Comparison of ENCODE assay signal across 8 cellular contexts in genomic region chr13:21849323-21849722, GRCh38.
A peak's percentile ranks its signal among the peaks of the same experiment; 100 is the strongest.
DNase-seq lines count a peak whose midpoint lies in the region; ATAC-seq and TF ChIP-seq lines count a peak whose summit lies in the region.

No MANE protein-coding gene starts in this region.

- H3K27ac Mint-ChIP-seq in activated naive CD4-positive, alpha-beta T cell treated with anti-CD3 and anti-CD28 coated beads, Interleukin-2, amount 10 ng/mL, durations not matched to agents 7 days and 5 days, result no peak overlapping the region

- intact Hi-C loops in left colon (cut with DNase I, micrococcal nuclease), result no loop called here

- POLR2A ChIA-PET in HEK293T (lab: Yijun Ruan, JAX), result no interaction called here

- no peak overlapping the region for H3K4me3 Mint-ChIP-seq in activated naive CD4-positive, alpha-beta T cell treated with anti-CD3 and anti-CD28 coated beads, Interleukin-2, amount 10 ng/mL, durations not matched to agents 7 days and 5 days

- no peaks in the 10 kb centered on the region for H3K36me3 Mint-ChIP-seq in activated naive CD4-positive, alpha-beta T cell treated with anti-CD3 and anti-CD28 coated beads, Interleukin-2, amount 10 ng/mL, durations not matched to agents 7 days and 5 days

- ATAC-seq in left colon (peak; percentile 81), HG03457 (IDR thresholded peaks at IDR 0.05; ENCODE audit: unreplicated experiment) (no peak)

- no peaks in the 10 kb centered on the region for H3K9me3 Mint-ChIP-seq in activated naive CD4-positive, alpha-beta T cell treated with anti-CD3 and anti-CD28 coated beads, Interleukin-2, amount 10 ng/mL, durations not matched to agents 7 days and 5 days

- H3K4me1 Mint-ChIP-seq in activated naive CD4-positive, alpha-beta T cell treated with anti-CD3 and anti-CD28 coated beads, Interleukin-2, amount 10 ng/mL, durations not matched to agents 7 days and 5 days, result no peaks in the 10 kb centered on the region

- no peaks in the 10 kb centered on the region for H3K27me3 Mint-ChIP-seq in activated naive CD4-positive, alpha-beta T cell treated with anti-CD3 and anti-CD28 coated beads, Interleukin-2, amount 10 ng/mL, durations not matched to agents 7 days and 5 days

- peak; percentile 10 for DNase-seq in activated naive CD4-positive, alpha-beta T cell treated with Interleukin-2 at 50 U/mL for 16 hours
- DNase-seq in activated naive CD4-positive, alpha-beta T cell treated with anti-CD3 and anti-CD28 coated beads, Interleukin-2, amount 10 ng/mL, durations not matched to agents 7 days and 5 days, result no peak
- peak; percentile 19 for DNase-seq in HEK293T (ENCODE audit: extremely low spot score)
- DNase-seq in NCI-H1092 (lab: John Stamatoyannopoulos, UW), result peak; percentile 10
- peak; percentile 1 for DNase-seq in activated naive CD8-positive, alpha-beta T cell treated with anti-CD3 and anti-CD28 coated beads, Interleukin-2, amount 50 U/mL, for 16 hours (ENCODE audit: low read depth, low spot score)
- no peak for DNase-seq in left colon
- no peak for DNase-seq in midbrain (lab: John Stamatoyannopoulos, UW)

- CTCF ChIA-PET in activated naive CD4-positive, alpha-beta T cell treated with anti-CD3 and anti-CD28 coated beads, Interleukin-2, amount 10 ng/mL, durations not matched to agents 7 days and 5 days (lab: Charles Lee), result interaction anchor here (0.7 to 1.1 kb wide), 2 partner anchors 28 to 427 kb away, joined by 3 to 5 read pairs; no protein-coding TSS in a partner anchor
- CTCF ChIA-PET in HEK293T (lab: Yijun Ruan, JAX), result interaction anchor here (0.5 kb wide), 1 partner anchor 116 kb away, joined by 3 read pairs; no protein-coding TSS in a partner anchor

TF ChIP-seq in HEK293T, 16 proteins besides CTCF, POLR2A, EP300 and RAD21:
- TF ChIP-seq BHLHE40 (IDR thresholded peaks at IDR 0.05; ENCODE audit: borderline replicate concordance), result no peak
- TF ChIP-seq LEF1 (IDR thresholded peaks at IDR 0.05; ENCODE audit: borderline replicate concordance), result no peak
- no peak for TF ChIP-seq ELF4 (IDR thresholded peaks at IDR 0.05)
- TF ChIP-seq SP1 (IDR thresholded peaks at IDR 0.05), result no peak
- no peak for TF ChIP-seq NFRKB (IDR thresholded peaks at IDR 0.05)
- no peak for TF ChIP-seq FOXA1 (IDR thresholded peaks at IDR 0.05)
- TF ChIP-seq TARDBP (IDR thresholded peaks at IDR 0.05), result no peak
- TF ChIP-seq L3MBTL2 (conservative IDR thresholded peaks at IDR 0.05), result no peak
- TF ChIP-seq ZNF384 (IDR thresholded peaks at IDR 0.05), result no peak
- TF ChIP-seq HDGF (IDR thresholded peaks at IDR 0.05; ENCODE audit: borderline replicate concordance), result no peak
- TF ChIP-seq FOXM1 (IDR thresholded peaks at IDR 0.05; ENCODE audit: borderline replicate concordance), result no peak
- no peak for TF ChIP-seq ARNT (IDR thresholded peaks at IDR 0.05)
- TF ChIP-seq CTBP1 (IDR thresholded peaks at IDR 0.05; ENCODE audit: borderline replicate concordance), result no peak
- TF ChIP-seq PKNOX1 (IDR thresholded peaks at IDR 0.05), result no peak
- TF ChIP-seq SUZ12 (IDR thresholded peaks at IDR 0.05), result no peak

Comparison
In these comparisons a context has a peak if more than half of its experiments do, and no peak if none do; other contexts are left out.
1. DNase-seq: peak in activated naive CD4-positive, alpha-beta T cell treated with Interleukin-2 at 50 U/mL for 16 hours (single experiment), HEK293T (single experiment), NCI-H1092 (single experiment) and activated naive CD8-positive, alpha-beta T cell treated with anti-CD3 and anti-CD28 coated beads, Interleukin-2, amount 50 U/mL, for 16 hours (single experiment); none in activated naive CD4-positive, alpha-beta T cell treated with anti-CD3 and anti-CD28 coated beads, Interleukin-2, amount 10 ng/mL, durations not matched to agents 7 days and 5 days (single experiment), left colon (0 of 2) and midbrain (single experiment).